ENCODE assay signal across 1 cellular context in genomic region chr1:39214998-39215873, GRCh38.
TF ChIP-seq lines count a peak whose summit lies in the region.

No MANE protein-coding gene starts in this region.

TF ChIP-seq in K562, 482 proteins besides CTCF, POLR2A, EP300 and RAD21 (continued from another document and continues in another):
- no peak for TF ChIP-seq NR2F6 (CRISPR knock-in tag; IDR thresholded peaks at IDR 0.05)
- no peak for TF ChIP-seq PBX2 (CRISPR knock-in tag; IDR thresholded peaks at IDR 0.05; ENCODE audit: low read depth)
- no peak for TF ChIP-seq PBX2 (tag; conservative IDR thresholded peaks at IDR 0.05; ENCODE audit: low read depth)
- TF ChIP-seq NR2C2 (CRISPR knock-in tag; IDR thresholded peaks at IDR 0.05) = no peak
- peak; percentile 63 for TF ChIP-seq NR2C2 (tag; IDR thresholded peaks at IDR 0.05)
- no peak for TF ChIP-seq FOXP4 (CRISPR knock-in tag; IDR thresholded peaks at IDR 0.05; ENCODE audit: borderline replicate concordance)
- peak; percentile 42; the same call in 1 of the 2 replicates for TF ChIP-seq PML (IDR thresholded peaks at IDR 0.05; ENCODE audit: low read length)
- TF ChIP-seq THAP12 (CRISPR knock-in tag; IDR thresholded peaks at IDR 0.05) = no peak
- TF ChIP-seq KLF10 (CRISPR knock-in tag; IDR thresholded peaks at IDR 0.05) = no peak
- no peak for TF ChIP-seq MAFK (IDR thresholded peaks at IDR 0.05; ENCODE audit: low read length)
- TF ChIP-seq STAT6 (CRISPR knock-in tag; IDR thresholded peaks at IDR 0.05) = 0 out of 2 replicates have a peak, but pooled peaks have one; percentile 76
- no peak for TF ChIP-seq MLLT1 (IDR thresholded peaks at IDR 0.05)
- no peak for TF ChIP-seq E2F4 (CRISPR knock-in tag; IDR thresholded peaks at IDR 0.05; ENCODE audit: low read depth)
- peak; percentile 64; the same call in 1 of the 2 replicates for TF ChIP-seq ZNF384 (IDR thresholded peaks at IDR 0.05; ENCODE audit: low read depth, low read length)
- peak; percentile 55 for TF ChIP-seq VEZF1 (CRISPR knock-in tag; IDR thresholded peaks at IDR 0.05)
- TF ChIP-seq L3MBTL2 (IDR thresholded peaks at IDR 0.05) = peak; percentile 44; the same call in 1 of the 2 replicates
- peak; percentile 48 for TF ChIP-seq KDM5B (IDR thresholded peaks at IDR 0.05; ENCODE audit: insufficient replicate concordance, low read depth, low read length)
- no peak for TF ChIP-seq POLR2G (IDR thresholded peaks at IDR 0.05; ENCODE audit: low read depth, low read length)
- TF ChIP-seq MAX (CRISPR knock-in tag; IDR thresholded peaks at IDR 0.05) = peak; percentile 84
- 0 out of 2 replicates have a peak, but pooled peaks have one; percentile 30 for TF ChIP-seq MGA (IDR thresholded peaks at IDR 0.05)
- TF ChIP-seq POLR3A (IDR thresholded peaks at IDR 0.05; ENCODE audit: borderline replicate concordance, extremely low read depth, insufficient read depth, insufficient read length) = no peak
- no peak for TF ChIP-seq LEF1 (IDR thresholded peaks at IDR 0.05)
- TF ChIP-seq EGR1 (conservative IDR thresholded peaks at IDR 0.05) = peak; percentile 74
- TF ChIP-seq SPI1 (IDR thresholded peaks at IDR 0.05; ENCODE audit: borderline replicate concordance, low read depth, low read length) = peak; percentile 88
- 0 out of 2 replicates have a peak, but pooled peaks have one; percentile 12 for TF ChIP-seq GABPB1 (CRISPR knock-in tag; IDR thresholded peaks at IDR 0.05)
- TF ChIP-seq ZNF408 (CRISPR knock-in tag; IDR thresholded peaks at IDR 0.05; ENCODE audit: low read depth) = no peak
- 0 out of 2 replicates have a peak, but pooled peaks have one; percentile 7 for TF ChIP-seq HSF4 (CRISPR knock-in tag; IDR thresholded peaks at IDR 0.05; ENCODE audit: borderline replicate concordance)
